In the genomic region with DNA sequence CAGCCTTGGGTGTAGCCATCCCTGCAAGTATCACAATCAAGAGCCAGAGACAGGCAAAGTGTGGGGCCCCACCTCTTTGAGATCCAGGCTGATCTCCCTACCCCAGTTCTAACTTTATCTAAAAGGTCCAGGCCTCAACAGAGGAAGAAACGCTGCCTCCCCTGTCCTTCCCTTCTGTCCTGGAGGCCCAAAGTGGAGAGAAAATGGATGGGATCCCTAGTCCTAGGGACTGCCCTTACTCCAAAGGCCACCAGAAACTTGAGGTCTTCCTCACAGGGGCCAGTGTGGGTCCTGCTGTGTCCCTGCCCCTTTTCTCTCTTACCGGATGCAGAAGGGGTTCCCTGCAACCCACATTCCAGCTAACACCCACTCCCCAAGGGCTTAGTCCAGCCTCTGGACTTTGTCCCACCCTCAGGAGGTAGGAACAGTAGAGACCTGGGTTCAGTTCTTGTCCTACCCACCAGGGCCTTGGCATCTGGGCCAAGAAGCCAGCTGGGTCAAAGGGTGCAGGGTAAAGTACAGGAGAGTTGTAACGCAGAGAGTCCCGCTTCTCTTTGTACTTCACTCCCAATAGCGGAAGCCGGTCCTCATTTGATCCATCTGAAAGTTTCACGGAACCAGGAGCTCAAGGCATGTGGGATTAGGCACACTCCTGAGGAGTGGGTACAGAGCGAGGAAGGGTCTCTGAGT, we compare ENCODE assay signal across 8 cellular contexts. TPM values are rescaled to one million over a fixed set of nuclear protein-coding genes. Genes with fewer than 3 reads are reported as not detected.
DNase-seq lines count a peak whose midpoint lies in the region; TF ChIP-seq lines count a peak whose summit lies in the region.

No MANE protein-coding gene starts in this region.

- no peak for TF ChIP-seq CTCF in nephron progenitor cell (IDR thresholded peaks at IDR 0.05)

- peak overlapping the region; percentile 87 to 95 (median 94) for H3K27ac Mint-ChIP-seq in CD4-positive, alpha-beta memory T cell
- peak overlapping the region; percentile 98 for H3K27ac Mint-ChIP-seq in nephron progenitor cell

- no peak for DNase-seq in CD4-positive, alpha-beta memory T cell
- peak; percentile 74 for DNase-seq in MG63
- no peak for DNase-seq in nephron progenitor cell
- DNase-seq in stimulated activated naive CD4-positive, alpha-beta T cell treated with Interleukin-2 at 50 U/mL for 16 hours (lab: John Stamatoyannopoulos, UW): no peak
- no peak for DNase-seq in NCI-H748 treated with DMSO at 0.1 percent for 48 hours (lab: John Stamatoyannopoulos, UW)
- DNase-seq in SIG-M5 treated with dmso at 0.1 percent for 504 hours (lab: John Stamatoyannopoulos, UW; ENCODE audit: unreplicated experiment): no peak
- no peak for DNase-seq in NCI-H82 (lab: John Stamatoyannopoulos, UW)

- no peaks in the 10 kb centered on the region for H3K9me3 ChIP-seq in CD4-positive, alpha-beta memory T cell (ENCODE audit: control insufficient read depth in 1 of 2, low read length in 2 of 2)
- H3K9me3 ChIP-seq in MG63 (no peaks in the 10 kb centered on the region), duodenal mucosa (ENCODE audit: control insufficient read depth in 1 of 2, low read length in 2 of 2) (peaks cover 0 to 1% of the 10 kb centered on the region in 2 donors)

- peaks cover 56% of the 10 kb centered on the region for H3K4me1 ChIP-seq in CD4-positive, alpha-beta memory T cell (ENCODE audit: insufficient read depth, low read length)
- peaks cover 52 to 62% of the 10 kb centered on the region in 2 donors for H3K4me1 ChIP-seq in duodenal mucosa (ENCODE audit: control insufficient read depth in 1 of 2, insufficient read depth in 2 of 2, low read length in 2 of 2)

- no peaks in the 10 kb centered on the region for H3K27me3 Mint-ChIP-seq in CD4-positive, alpha-beta memory T cell
- no peaks in the 10 kb centered on the region for H3K27me3 Mint-ChIP-seq in nephron progenitor cell (ENCODE audit: low read depth, poor library complexity)

- peak overlapping the region; percentile 85 to 95 for H3K9ac ChIP-seq in duodenal mucosa (ENCODE audit: low read depth in 1 of 2, low read length in 2 of 2)

- H3K9me3 Mint-ChIP-seq in CD4-positive, alpha-beta memory T cell: peaks cover 0 to 1% (median 0%) of the 10 kb centered on the region in 8 donors
- no peaks in the 10 kb centered on the region for H3K9me3 Mint-ChIP-seq in nephron progenitor cell

- H3K27me3 ChIP-seq in CD4-positive, alpha-beta memory T cell (ENCODE audit: insufficient read depth, low read length): no peaks in the 10 kb centered on the region
- no peaks in the 10 kb centered on the region for H3K27me3 ChIP-seq in MG63
- no peaks in the 10 kb centered on the region for H3K27me3 ChIP-seq in duodenal mucosa (ENCODE audit: control insufficient read depth in 1 of 2, insufficient read depth in 2 of 2, low read length in 2 of 2)

- peaks cover 5 to 25% of the 10 kb centered on the region in 2 donors for H3K36me3 Mint-ChIP-seq in CD4-positive, alpha-beta memory T cell
- H3K36me3 Mint-ChIP-seq in nephron progenitor cell (ENCODE audit: low read depth): peaks cover 6% of the 10 kb centered on the region

- peak overlapping the region; percentile 91 to 98 (median 92) for H3K4me3 Mint-ChIP-seq in CD4-positive, alpha-beta memory T cell
- peak overlapping the region; percentile 96 for H3K4me3 Mint-ChIP-seq in nephron progenitor cell

- intact Hi-C loops in CD4-positive, alpha-beta memory T cell (cut with micrococcal nuclease): no loop called here

- H3K36me3 ChIP-seq in CD4-positive, alpha-beta memory T cell (ENCODE audit: insufficient read depth, low read length): peaks cover 10% of the 10 kb centered on the region
- H3K36me3 ChIP-seq in MG63 (peaks cover 62% of the 10 kb centered on the region), duodenal mucosa (ENCODE audit: control insufficient read depth in 1 of 2, insufficient read depth in 2 of 2, low read length in 2 of 2) (peaks cover 6 to 8% of the 10 kb centered on the region in 2 donors)

- POLR2A ChIA-PET in CD4-positive, alpha-beta memory T cell (lab: Charles Lee; ENCODE audit: partially characterized antibody): interaction anchor here (1.1 to 4.3 kb wide), 3 partner anchors 8 to 23 kb away, joined by 4 to 103 read pairs (median 97); a partner anchor contains a TSS

- CTCF ChIA-PET in CD4-positive, alpha-beta memory T cell (lab: Charles Lee; ENCODE audit: partially characterized antibody): interaction anchor here (3.9 kb wide), 1 partner anchor 23 kb away, joined by 34 read pairs; a partner anchor contains a TSS

- H3K4me1 Mint-ChIP-seq in CD4-positive, alpha-beta memory T cell: peaks cover 46 to 81% (median 58%) of the 10 kb centered on the region in 4 donors
- H3K4me1 Mint-ChIP-seq in nephron progenitor cell: peaks cover 64% of the 10 kb centered on the region

- H3K4me3 ChIP-seq in CD4-positive, alpha-beta memory T cell (ENCODE audit: low read length in 2 of 2): peak overlapping the region; percentile 45 to 74
- H3K4me3 ChIP-seq in MG63 (peak overlapping the region; percentile 89), duodenal mucosa (ENCODE audit: low read depth in 1 of 2, low read length in 2 of 2) (peak overlapping the region; percentile 93 to 94)

- peak overlapping the region; percentile 75 for H3K27ac ChIP-seq in CD4-positive, alpha-beta memory T cell (ENCODE audit: low read depth, low read length)
- H3K27ac ChIP-seq in duodenal mucosa (ENCODE audit: low read depth, low read length): peak overlapping the region; percentile 95

RNA-seq across cellular contexts. Expression of a gene that starts 1.9 kb away (rescaled TPM):
- total RNA-seq in CD4-positive, alpha-beta memory T cell: 10 to 100 TPM; 93.3 to 97.0 TPM
- 10 to 100 TPM; 23.8 to 49.3 TPM for polyA plus RNA-seq in CD4-positive, alpha-beta memory T cell
- 565 and 817 TPM in 2 replicates for total RNA-seq in MG63 (2014; rRNA removed; shearing (Covaris generic); ENCODE audit: low replicate concordance)

RNA-seq across cellular contexts. Expression of a gene that starts 8.7 kb away (rescaled TPM):
- 10 to 100 TPM; 44.1 to 47.4 TPM for total RNA-seq in CD4-positive, alpha-beta memory T cell
- 100 to 1,000 TPM in 1 of 2 donors, 10 to 100 TPM in 1; 86.7 to 150 TPM for polyA plus RNA-seq in CD4-positive, alpha-beta memory T cell
- 189 and 246 TPM in 2 replicates for total RNA-seq in MG63 (2014; rRNA removed; shearing (Covaris generic); ENCODE audit: low replicate concordance)

RNA-seq across cellular contexts. Expression of a gene that starts 17.8 kb away (rescaled TPM):
- 10 to 100 TPM; 60.9 to 61.3 TPM for total RNA-seq in CD4-positive, alpha-beta memory T cell
- 10 to 100 TPM; 32.8 to 52.7 TPM for polyA plus RNA-seq in CD4-positive, alpha-beta memory T cell
- 56.9 and 65.6 TPM in 2 replicates for total RNA-seq in MG63 (2014; rRNA removed; shearing (Covaris generic); ENCODE audit: low replicate concordance)

RNA-seq across cellular contexts. Expression of a gene that starts 21.0 kb away (rescaled TPM):
- 10 to 100 TPM; 47.9 to 53.1 TPM for total RNA-seq in CD4-positive, alpha-beta memory T cell
- polyA plus RNA-seq in CD4-positive, alpha-beta memory T cell: 10 to 100 TPM; 11.4 to 19.3 TPM
- 15.6 and 38.7 TPM in 2 replicates for total RNA-seq in MG63 (2014; rRNA removed; shearing (Covaris generic); ENCODE audit: low replicate concordance)

RNA-seq across cellular contexts. Expression of a gene that starts 21.3 kb away (rescaled TPM):
- total RNA-seq in CD4-positive, alpha-beta memory T cell: 10 to 100 TPM; 30.5 to 35.7 TPM
- polyA plus RNA-seq in CD4-positive, alpha-beta memory T cell: 1 to 10 TPM; 4.6 to 7.5 TPM
- total RNA-seq in MG63 (2014; rRNA removed; shearing (Covaris generic); ENCODE audit: low replicate concordance): 10.0 and 20.8 TPM in 2 replicates
